Comparison of ENCODE assay signal across 8 cellular contexts in the genomic region with DNA sequence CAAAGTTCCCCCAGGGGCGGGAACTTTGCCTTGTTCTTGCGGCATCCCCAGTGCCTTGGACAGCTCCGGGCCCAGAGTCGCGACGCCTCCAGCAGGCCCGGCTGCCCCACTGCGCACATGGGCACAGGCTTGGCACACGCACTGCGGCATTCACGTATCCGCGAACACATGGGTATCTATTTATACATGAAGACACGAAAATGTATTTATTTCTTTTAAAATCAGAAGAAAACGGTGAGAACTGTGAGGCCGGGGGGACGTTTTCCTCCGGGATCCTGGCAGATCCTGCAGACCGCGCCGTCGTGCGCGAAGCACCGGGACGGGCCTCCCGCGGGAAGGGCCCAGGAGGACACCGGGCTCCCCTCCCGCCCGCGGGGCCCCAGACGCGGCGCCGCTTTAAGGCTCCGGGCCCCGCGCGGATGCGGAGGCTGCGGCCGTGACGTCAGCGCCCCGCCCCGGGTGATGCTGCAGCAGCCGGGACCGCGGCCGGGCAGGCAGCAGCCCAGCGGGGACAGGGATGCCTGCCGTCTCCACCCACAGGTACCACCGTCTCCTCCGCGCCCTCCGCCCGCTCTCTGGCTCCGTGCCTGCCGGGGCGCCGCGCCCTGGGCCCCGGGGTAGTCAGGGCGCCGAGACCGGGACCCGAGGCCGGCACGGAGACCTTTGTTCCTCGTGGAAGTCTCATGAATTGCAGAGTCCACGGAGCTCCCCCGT. TPM values are rescaled to one million over a fixed set of nuclear protein-coding genes. Genes with fewer than 3 reads are reported as not detected.
DNase-seq lines count a peak whose midpoint lies in the region; ATAC-seq and TF ChIP-seq lines count a peak whose summit lies in the region.

A gene (plus strand): TSS at position 468 of the 714 bp plus-strand sequence. CDS start 6,216 bp downstream, outside the sequence.

- H3K4me3 ChIP-seq in GM12875 (ENCODE audit: low read depth, low read length) (peak within 1 kb of the TSS; percentile 52), colonic mucosa (peak within 1 kb of the TSS; percentile 55)

- intact Hi-C loops in colonic mucosa (cut with DNase I), result no loop called here

- TF ChIP-seq CTCF in GM12875 (IDR thresholded peaks at IDR 0.05; ENCODE audit: borderline replicate concordance, insufficient read depth, low read depth, low read length), result no peak
- no peak for TF ChIP-seq CTCF in colonic mucosa (IDR thresholded peaks at IDR 0.05)

- H3K9ac ChIP-seq in colonic mucosa (ENCODE audit: low read depth in 2 of 2, low read length in 2 of 2), result peak within 1 kb of the TSS; percentile 46 to 68

- no peak within 1 kb of the TSS for H3K27ac ChIP-seq in colonic mucosa

- H3K27me3 ChIP-seq in colonic mucosa, result peaks cover 8% of the 10 kb centered on the region

- DNase-seq in NCI-H146 treated with DMSO at 0.1 percent for 48 hours (lab: John Stamatoyannopoulos, UW; ENCODE audit: unreplicated experiment) (peak; percentile 5), colonic mucosa (peak; percentile 59), left lobe of liver (ENCODE audit: low spot score) (peak; percentile 57), NCI-H1694 treated with DMSO at 0.1 percent for 48 hours (lab: John Stamatoyannopoulos, UW) (no peak)
- DNase-seq in activated CD4-positive, alpha-beta T cell treated with anti-CD3 and anti-CD28 coated beads, Interleukin-2, amount 50 U/mL, for 1 hour, result peak; percentile 77
- DNase-seq in stimulated activated CD4-positive, alpha-beta T cell treated with anti-CD3 and anti-CD28 coated beads, Interleukin-1b, Interleukin-23, amount 100 ng/mL, for 4 hours (ENCODE audit: low read depth in 2 of 2), result peak; percentile 67 to 84

- no peaks in the 10 kb centered on the region for H3K9me3 ChIP-seq in colonic mucosa

- peaks cover 5% of the 10 kb centered on the region for H3K4me1 ChIP-seq in colonic mucosa

- peak; percentile 8 for ATAC-seq in left lobe of liver
- no peak for ATAC-seq in GM18909 (IDR thresholded peaks at IDR 0.05; ENCODE audit: poor library complexity, unreplicated experiment)

- H3K36me3 ChIP-seq in colonic mucosa, result no peaks in the 10 kb centered on the region

RNA-seq across cellular contexts. Expression of the gene that starts here (rescaled TPM):
- total RNA-seq in colonic mucosa, result under 1 TPM; 0.27 to 0.42 TPM
- 0.20 TPM for total RNA-seq in left lobe of liver

Comparison
In these comparisons a context has a peak if more than half of its experiments do, and no peak if none do; other contexts are left out.
1. Peak in DNase-seq, H3K4me3 ChIP-seq and H3K9ac ChIP-seq in colonic mucosa; RNA of the gene not detected or under 1 TPM.
2. Peak in DNase-seq and ATAC-seq in left lobe of liver; RNA of the gene not detected or under 1 TPM.